Comparison of ENCODE assay signal across 9 cellular contexts in genomic region chr15:90046846-90047481, GRCh38. TPM values are rescaled to one million over a fixed set of nuclear protein-coding genes. Genes with fewer than 3 reads are reported as not detected.
A peak's percentile ranks its signal among the peaks of the same experiment; 100 is the strongest.
DNase-seq lines count a peak whose midpoint lies in the region; ATAC-seq, FAIRE-seq and TF ChIP-seq lines count a peak whose summit lies in the region.
"Had no signal": no experiment of that assay in that cellular context is flagged by ENCODE, and none has a peak within 500 bp of the region (broad histone marks: within the 10 kb centered on the region; RNA-seq: fewer than 3 reads in every experiment).

No MANE protein-coding gene starts in this region.

- peak overlapping the region; percentile 14 for H3K27ac ChIP-seq in muscle layer of duodenum (ENCODE audit: low read length)
- H3K27ac ChIP-seq: hepatocyte had no signal

- H3K4me1 Mint-ChIP-seq in T-helper 17 cell, result peaks cover 30% of the 10 kb centered on the region
- H3K4me1 Mint-ChIP-seq in activated naive CD4-positive, alpha-beta T cell treated with anti-CD3 and anti-CD28 coated beads for 36 hours (ENCODE audit: low read depth), result peaks cover 5% of the 10 kb centered on the region

- intact Hi-C loops in activated naive CD4-positive, alpha-beta T cell treated with anti-CD3 and anti-CD28 coated beads for 36 hours (cut with micrococcal nuclease), result no loop called here

- FAIRE-seq in urothelium cell line (lab: Jason Lieb, UNC), result no peak

- H3K4me3 Mint-ChIP-seq in T-helper 17 cell, result peak overlapping the region; percentile 21
- H3K4me3 Mint-ChIP-seq in activated naive CD4-positive, alpha-beta T cell treated with anti-CD3 and anti-CD28 coated beads for 36 hours, result no peak overlapping the region

- no peaks in the 10 kb centered on the region for H3K9me3 Mint-ChIP-seq in activated naive CD4-positive, alpha-beta T cell treated with anti-CD3 and anti-CD28 coated beads for 36 hours

- peaks cover 3% of the 10 kb centered on the region for H3K36me3 Mint-ChIP-seq in T-helper 17 cell (ENCODE audit: low read depth)
- no peaks in the 10 kb centered on the region for H3K36me3 Mint-ChIP-seq in activated naive CD4-positive, alpha-beta T cell treated with anti-CD3 and anti-CD28 coated beads for 36 hours (ENCODE audit: low read depth)

- ATAC-seq in HG03097 (IDR thresholded peaks at IDR 0.05; ENCODE audit: low FRiP score, unreplicated experiment), result peak; percentile 53
- no peak for ATAC-seq in T-helper 17 cell

- H3K27me3 Mint-ChIP-seq in T-helper 17 cell, result no peaks in the 10 kb centered on the region
- H3K27me3 Mint-ChIP-seq in activated naive CD4-positive, alpha-beta T cell treated with anti-CD3 and anti-CD28 coated beads for 36 hours (ENCODE audit: low read depth), result no peaks in the 10 kb centered on the region

- H3K4me1 ChIP-seq in muscle layer of duodenum (ENCODE audit: control insufficient read depth in 1 of 2, insufficient read depth in 2 of 2, low read length in 2 of 2), result peaks cover 9 to 18% of the 10 kb centered on the region in 2 donors

- H3K4me3 ChIP-seq in GM12864 (ENCODE audit: low read depth, low read length), result no peak overlapping the region
- H3K4me3 ChIP-seq in muscle layer of duodenum (ENCODE audit: low read depth in 1 of 2, low read length in 2 of 2), result no peak overlapping the region
- H3K4me3 ChIP-seq: hepatocyte had no signal

- DNase-seq in GM12864 (ENCODE audit: low read depth), result peak; percentile 29
- DNase-seq in T-helper 17 cell, result no peak
- DNase-seq in urothelium cell line (ENCODE audit: low spot score), result no peak
- no peak for DNase-seq in activated naive CD4-positive, alpha-beta T cell treated with anti-CD3 and anti-CD28 coated beads for 36 hours
- DNase-seq in activated T-cell treated with anti-CD3 and anti-CD28 coated beads, Interleukin-2, amount 50 U/mL, for 48 hours, result no peak
- no peak for DNase-seq in inferior parietal cortex (ENCODE audit: extremely low spot score)

- no peak overlapping the region for H3K27ac Mint-ChIP-seq in T-helper 17 cell
- no peak overlapping the region for H3K27ac Mint-ChIP-seq in activated naive CD4-positive, alpha-beta T cell treated with anti-CD3 and anti-CD28 coated beads for 36 hours

- peaks cover 0 to 5% of the 10 kb centered on the region in 2 donors for H3K36me3 ChIP-seq in muscle layer of duodenum (ENCODE audit: control insufficient read depth in 1 of 2, insufficient read depth in 2 of 2, low read length in 2 of 2)

- no peak for TF ChIP-seq CTCF in GM12864 (IDR thresholded peaks at IDR 0.05; ENCODE audit: low read depth, low read length, missing control alignments)

- H3K9me3 ChIP-seq in T-helper 17 cell (ENCODE audit: control insufficient read depth, low read length, poor library complexity, severe bottlenecking) (no peaks in the 10 kb centered on the region), muscle layer of duodenum (ENCODE audit: control insufficient read depth in 1 of 2, low read length in 2 of 2) (no peaks in the 10 kb centered on the region)

- no peaks in the 10 kb centered on the region for H3K27me3 ChIP-seq in muscle layer of duodenum (ENCODE audit: low read depth, low read length)
- H3K27me3 ChIP-seq: hepatocyte had no signal

- CTCF ChIA-PET in activated naive CD4-positive, alpha-beta T cell treated with anti-CD3 and anti-CD28 coated beads for 36 hours (lab: Charles Lee), result no interaction called here

RNA-seq across cellular contexts. Expression of gene ZNF710, which starts 45.8 kb away (rescaled TPM):
- 10 to 100 TPM; 11.7 to 14.4 TPM for total RNA-seq in T-helper 17 cell
- 10 to 100 TPM; 17.3 to 19.8 TPM for total RNA-seq in activated naive CD4-positive, alpha-beta T cell treated with anti-CD3 and anti-CD28 coated beads for 36 hours

RNA-seq across cellular contexts. Expression of gene IDH2, which starts 55.3 kb away (rescaled TPM):
- 10 to 100 TPM; 45.0 to 48.8 TPM for total RNA-seq in T-helper 17 cell
- 100 to 1,000 TPM; 225 to 229 TPM for total RNA-seq in activated naive CD4-positive, alpha-beta T cell treated with anti-CD3 and anti-CD28 coated beads for 36 hours

Comparison
In these comparisons a context has a peak if more than half of its experiments do, and no peak if none do; other contexts are left out.
1. RNA of gene IDH2, which starts 55.3 kb away (total RNA-seq): 225 to 229 TPM in activated naive CD4-positive, alpha-beta T cell treated with anti-CD3 and anti-CD28 coated beads for 36 hours; 45.0 to 48.8 TPM in T-helper 17 cell; every median in the first group is over 4 times any median in the second.